ENCODE assay signal across 8 cellular contexts in the genomic region with DNA sequence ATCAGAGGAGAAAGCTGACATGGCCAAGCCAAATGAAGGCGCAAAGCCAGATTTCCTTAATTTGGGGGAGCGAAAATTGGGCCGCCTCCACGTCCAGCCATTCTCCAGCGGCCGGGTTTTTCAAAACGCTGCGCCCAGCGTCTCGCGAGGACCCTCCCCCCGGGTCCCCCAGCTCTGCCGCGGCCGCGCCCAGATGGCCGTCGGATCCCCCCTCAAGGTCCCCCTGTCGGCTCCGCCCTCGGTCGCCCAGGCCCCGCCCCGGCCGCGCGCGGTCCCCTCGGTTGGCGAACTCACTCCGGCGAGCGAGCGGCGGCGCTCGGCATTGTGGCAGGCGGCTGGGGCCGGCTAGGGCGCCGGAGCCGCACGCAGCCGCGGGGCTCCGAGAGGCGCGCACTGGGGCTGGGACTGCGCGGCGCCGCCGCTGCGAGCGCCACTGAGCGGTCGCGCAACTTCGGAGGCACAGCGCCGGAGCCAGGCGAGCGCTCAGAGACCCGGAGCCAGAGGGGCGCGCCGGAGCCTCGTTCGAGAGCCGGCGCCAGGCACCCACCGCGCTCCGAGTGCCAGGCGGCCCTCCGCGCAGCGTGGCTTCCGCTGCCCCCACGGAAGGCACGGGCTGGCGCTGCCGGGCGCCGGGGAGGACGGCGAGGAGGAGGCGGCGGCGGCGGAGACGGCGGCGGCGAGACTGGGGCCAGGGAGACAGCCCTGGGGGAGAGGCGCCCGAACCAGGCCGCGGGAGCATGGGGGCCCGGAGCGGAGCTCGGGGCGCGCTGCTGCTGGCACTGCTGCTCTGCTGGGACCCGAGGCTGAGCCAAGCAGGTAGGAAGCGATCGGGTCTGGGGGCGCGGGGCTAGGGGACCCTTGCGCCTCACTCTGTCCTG. TPM values are rescaled to one million over a fixed set of nuclear protein-coding genes. Genes with fewer than 3 reads are reported as not detected.
A peak's percentile ranks its signal among the peaks of the same experiment; 100 is the strongest.
DNase-seq lines count a peak whose midpoint lies in the region; ATAC-seq, FAIRE-seq and TF ChIP-seq lines count a peak whose summit lies in the region.

A gene (plus strand): TSS at position 322 of the 878 bp plus-strand sequence. CDS start 416 bp downstream, at position 738.

- H3K9ac ChIP-seq in keratinocyte (ENCODE audit: control insufficient read depth, extremely low read depth, insufficient read depth, low read length) = peak within 1 kb of the TSS; percentile 72

- peaks cover 35% of the 10 kb centered on the region for H3K27me3 ChIP-seq in keratinocyte (ENCODE audit: control insufficient read depth, extremely low read depth, insufficient read depth, low read length)

- no peaks in the 10 kb centered on the region for H4K20me1 ChIP-seq in keratinocyte (ENCODE audit: control insufficient read depth, extremely low read depth, insufficient read depth, low read length)

- no peak within 1 kb of the TSS for H3K27ac Mint-ChIP-seq in activated B cell treated with CpG ODN at 0.5 μM for 24 hours

- TF ChIP-seq POLR2A in GM12892 (IDR thresholded peaks at IDR 0.05; ENCODE audit: low read depth, low read length) = no peak

- peak; percentile 61 for DNase-seq in GM13976 (ENCODE audit: low spot score)
- peak; percentile 7 for DNase-seq in NCI-H2081 treated with DMSO at 0.1 percent for 48 hours (lab: John Stamatoyannopoulos, UW)
- peak; percentile 51 for DNase-seq in activated B cell treated with CpG ODN at 0.5 μM for 24 hours
- DNase-seq in cerebellum (ENCODE audit: low spot score) = peak; percentile 94
- no peak for DNase-seq in keratinocyte (ENCODE audit: low read depth, low spot score)
- DNase-seq in smooth muscle cell of the brain vasculature (ENCODE audit: low read depth, low spot score) = peak; percentile 52
- DNase-seq in GM12892 (ENCODE audit: insufficient read length) = no peak

- H3K27ac ChIP-seq in keratinocyte (ENCODE audit: control insufficient read depth, insufficient read depth, low read length) = peak within 1 kb of the TSS; percentile 13

- peaks cover 16% of the 10 kb centered on the region for H3K4me1 Mint-ChIP-seq in activated B cell treated with CpG ODN at 0.5 μM for 24 hours

- POLR2A ChIA-PET in activated B cell treated with CpG ODN at 0.5 μM for 24 hours (lab: Charles Lee) = no interaction called here

- H3K9me1 ChIP-seq in keratinocyte (ENCODE audit: control insufficient read depth, extremely low read depth, insufficient read depth, low read length) = no peaks in the 10 kb centered on the region

- no peaks in the 10 kb centered on the region for H3K9me3 ChIP-seq in keratinocyte (ENCODE audit: control insufficient read depth, low read depth, low read length)

- H3K36me3 ChIP-seq in keratinocyte (ENCODE audit: control insufficient read depth in 2 of 2, extremely low read depth in 1 of 2, insufficient read depth in 2 of 2, low read length in 2 of 2) = no peaks in the 10 kb centered on the region

- TF ChIP-seq CTCF in GM13976 (IDR thresholded peaks at IDR 0.05; ENCODE audit: borderline replicate concordance, control extremely low read depth, extremely low read depth, insufficient read depth, missing control alignments) = no peak
- TF ChIP-seq CTCF in activated B cell treated with CpG ODN at 0.5 μM for 24 hours (IDR thresholded peaks at IDR 0.05) = no peak
- TF ChIP-seq CTCF in keratinocyte (optimal IDR thresholded peaks at IDR 0.05 in 1 of 3, IDR thresholded peaks at IDR 0.05 in 1 of 3, conservative IDR thresholded peaks at IDR 0.05 in 1 of 3; ENCODE audit: extremely low read depth in 1 of 3, insufficient read depth in 2 of 3, low read length in 3 of 3) = peak in 2 of 3 experiments; percentile 26 to 34

- dilution Hi-C loops in keratinocyte (cut with MboI; ENCODE audit: extremely low pct_ligation_motif_present, low sequenced_read_pairs) = no loop called here

- in situ Hi-C loops in GM13976 (cut with MboI; ENCODE audit: low sequenced_read_pairs, unreplicated experiment) = no loop called here

- peaks cover 18% of the 10 kb centered on the region for H3K4me1 ChIP-seq in keratinocyte (ENCODE audit: control insufficient read depth, extremely low read depth, insufficient read depth, low read length)

- no peaks in the 10 kb centered on the region for H3K9me3 Mint-ChIP-seq in activated B cell treated with CpG ODN at 0.5 μM for 24 hours

- H3K4me3 Mint-ChIP-seq in activated B cell treated with CpG ODN at 0.5 μM for 24 hours = peak within 1 kb of the TSS; percentile 62

- H2AFZ ChIP-seq in keratinocyte (ENCODE audit: control insufficient read depth, low read length) = peak within 1 kb of the TSS; percentile 72

- peaks cover 67% of the 10 kb centered on the region for H3K27me3 Mint-ChIP-seq in activated B cell treated with CpG ODN at 0.5 μM for 24 hours

- intact Hi-C loops in activated B cell treated with CpG ODN at 0.5 μM for 24 hours (cut with micrococcal nuclease) = no loop called here

- H3K79me2 ChIP-seq in keratinocyte (ENCODE audit: control insufficient read depth, insufficient read depth, low read length) = no peaks in the 10 kb centered on the region

- peak within 1 kb of the TSS; percentile 82 for H3K4me2 ChIP-seq in keratinocyte (ENCODE audit: control insufficient read depth, extremely low read depth, insufficient read depth, low read depth, low read length)

- peak within 1 kb of the TSS; percentile 56 to 87 (median 69) for H3K4me3 ChIP-seq in keratinocyte (ENCODE audit: control insufficient read depth in 2 of 3, extremely low read depth in 1 of 3, insufficient read depth in 2 of 3, low read depth in 1 of 3, low read length in 3 of 3)

- no peak for FAIRE-seq in keratinocyte (lab: Jason Lieb, UNC)
- FAIRE-seq in GM12892 (lab: Jason Lieb, UNC) = no peak

- H3K36me3 Mint-ChIP-seq in activated B cell treated with CpG ODN at 0.5 μM for 24 hours (ENCODE audit: low read depth) = no peaks in the 10 kb centered on the region

- ATAC-seq in activated B cell treated with CpG ODN at 0.5 μM for 24 hours (ENCODE audit: low read depth) (peak; percentile 78), GM21825 (IDR thresholded peaks at IDR 0.05; ENCODE audit: unreplicated experiment) (no peak)

- CTCF ChIA-PET in activated B cell treated with CpG ODN at 0.5 μM for 24 hours (lab: Charles Lee) = no interaction called here

RNA-seq across cellular contexts. Expression of the gene that starts here (rescaled TPM):
- total RNA-seq in activated B cell treated with CpG ODN at 0.5 μM for 24 hours (not detected in 2 replicates), cerebellum (10.7 TPM)
- 0.96 to 3.1 TPM (median 1.1 TPM) in 3 replicates for polyA plus RNA-seq in keratinocyte
- polyA plus RNA-seq in keratinocyte (2011; ENCODE audit: low read depth) = 10.8 TPM
- 0.84 and 0.92 TPM in 2 replicates for polyA plus RNA-seq in keratinocyte (2011; cell fraction: cytosol; rRNA removed)
- 5.1 and 6.0 TPM in 2 replicates for polyA plus RNA-seq in keratinocyte (2011; cell fraction: nucleus; rRNA removed)
- polyA plus RNA-seq in keratinocyte (2012; ENCODE audit: low replicate concordance) = 1.2 and 23.9 TPM in 2 replicates
- polyA minus RNA-seq in keratinocyte = 2.4 to 5.0 TPM (median 3.4 TPM) in 3 replicates
- polyA minus RNA-seq in keratinocyte (2011; cell fraction: cytosol; rRNA and poly(A)+ RNA removed) = 2.9 TPM
- 6.2 and 7.8 TPM in 2 replicates for polyA minus RNA-seq in keratinocyte (2011; cell fraction: nucleus; rRNA and poly(A)+ RNA removed)
- polyA plus RNA-seq in GM12892 (2012; ENCODE audit: missing spikeins) = not detected

Comparison
In these comparisons a context has a peak if more than half of its experiments do, and no peak if none do; other contexts are left out.
1. RNA of the gene that starts here (total RNA-seq): 10.7 TPM in cerebellum (single experiment); not detected in activated B cell treated with CpG ODN at 0.5 μM for 24 hours; every median in the first group is over 10 times any median in the second.
2. Peak in DNase-seq and ATAC-seq in activated B cell treated with CpG ODN at 0.5 μM for 24 hours; RNA of the gene not detected or under 1 TPM.
3. DNase-seq: peak in GM13976 (single experiment), NCI-H2081 treated with DMSO at 0.1 percent for 48 hours (single experiment), cerebellum (single experiment) and smooth muscle cell of the brain vasculature (single experiment); none in keratinocyte (single experiment) and GM12892 (single experiment).
4. CTCF ChIP-seq: peak in keratinocyte (2 of 3); none in GM13976 (single experiment) and activated B cell treated with CpG ODN at 0.5 μM for 24 hours (single experiment).